In genomic region chr4:111880116-111880515, GRCh38 we compare ENCODE assay signal across 29 cellular contexts.
"Had no signal": no experiment of that assay in that cellular context is flagged by ENCODE, and none has a peak within 500 bp of the region (broad histone marks: within the 10 kb centered on the region; RNA-seq: fewer than 3 reads in every experiment).

No MANE protein-coding gene starts in this region.

- H3K4me1 ChIP-seq: gastroesophageal sphincter, stomach, suprapubic skin, tibial artery had no signal

- H3K4me3 ChIP-seq: gastroesophageal sphincter, ovary, skin epidermis, stomach, suprapubic skin, tibial artery had no signal

- H3K27ac ChIP-seq: gastroesophageal sphincter, neutrophil, ovary, skin epidermis, stomach, suprapubic skin, tibial artery, WERI-Rb-1 had no signal

- H3K36me3 ChIP-seq: gastroesophageal sphincter, neutrophil, ovary, stomach, suprapubic skin, tibial artery, WERI-Rb-1 had no signal

- DNase-seq: activated CD4-positive, alpha-beta memory T cell treated with anti-CD3 and anti-CD28 coated beads for 36 hours; activated CD4-positive, alpha-beta T cell treated with anti-CD3 and anti-CD28 coated beads for 48 hours; activated CD8-positive, alpha-beta memory T cell treated with anti-CD3 and anti-CD28 coated beads, Interleukin-2, amount 50 U/mL, for 4 hours; activated gamma-delta T cell; activated naive CD4-positive, alpha-beta T cell treated with anti-CD3 and anti-CD28 coated beads, Interleukin-2, amount 10 ng/mL, durations not matched to agents 7 days and 5 days; activated naive CD8-positive, alpha-beta T cell treated with anti-CD3 and anti-CD28 coated beads, Interleukin-2, amount 10 ng/mL, durations not matched to agents 7 days and 5 days; activated T-cell treated with anti-CD3 and anti-CD28 coated beads, Interleukin-2, amount 50 U/mL, for 1 hour; amygdala; cortex of kidney; effector memory CD8-positive, alpha-beta T cell; hypothalamus; immature natural killer cell; kidney; left colon; mammary epithelial cell; naive B cell; nephron progenitor cell; ovary; stimulated activated CD4-positive, alpha-beta T cell treated with anti-CD3 and anti-CD28 coated beads, Interleukin-1b, Interleukin-23, amount 100 ng/mL, for 48 hours; stimulated activated naive B cell treated with anti-CD40 and anti-IgM and Interleukin-4, amounts not matched to agents 10 μg/mL and 1 μg/mL and 100 μg/mL, for 72 hours; stomach; T1000; tibial artery; WERI-Rb-1 had no signal

- H3K4me1 Mint-ChIP-seq: activated naive CD4-positive, alpha-beta T cell treated with anti-CD3 and anti-CD28 coated beads, Interleukin-2, amount 10 ng/mL, durations not matched to agents 7 days and 5 days; activated naive CD8-positive, alpha-beta T cell treated with anti-CD3 and anti-CD28 coated beads, Interleukin-2, amount 10 ng/mL, durations not matched to agents 7 days and 5 days; immature natural killer cell; naive B cell; stimulated activated naive B cell treated with anti-CD40 and anti-IgM and Interleukin-4, amounts not matched to agents 10 μg/mL and 1 μg/mL and 100 μg/mL, for 72 hours had no signal

- H3K36me3 Mint-ChIP-seq: activated CD4-positive, alpha-beta memory T cell treated with anti-CD3 and anti-CD28 coated beads for 36 hours; activated naive CD4-positive, alpha-beta T cell treated with anti-CD3 and anti-CD28 coated beads, Interleukin-2, amount 10 ng/mL, durations not matched to agents 7 days and 5 days; activated naive CD8-positive, alpha-beta T cell treated with anti-CD3 and anti-CD28 coated beads, Interleukin-2, amount 10 ng/mL, durations not matched to agents 7 days and 5 days; immature natural killer cell; naive B cell; stimulated activated naive B cell treated with anti-CD40 and anti-IgM and Interleukin-4, amounts not matched to agents 10 μg/mL and 1 μg/mL and 100 μg/mL, for 72 hours had no signal

- H3K27me3 ChIP-seq: gastroesophageal sphincter, neutrophil, ovary, stomach, suprapubic skin, tibial artery had no signal

- H3K4me3 Mint-ChIP-seq: activated CD4-positive, alpha-beta memory T cell treated with anti-CD3 and anti-CD28 coated beads for 36 hours; activated naive CD4-positive, alpha-beta T cell treated with anti-CD3 and anti-CD28 coated beads, Interleukin-2, amount 10 ng/mL, durations not matched to agents 7 days and 5 days; activated naive CD8-positive, alpha-beta T cell treated with anti-CD3 and anti-CD28 coated beads, Interleukin-2, amount 10 ng/mL, durations not matched to agents 7 days and 5 days; effector memory CD8-positive, alpha-beta T cell; immature natural killer cell; naive B cell; nephron progenitor cell; stimulated activated naive B cell treated with anti-CD40 and anti-IgM and Interleukin-4, amounts not matched to agents 10 μg/mL and 1 μg/mL and 100 μg/mL, for 72 hours had no signal

- H3K27ac Mint-ChIP-seq: activated CD4-positive, alpha-beta memory T cell treated with anti-CD3 and anti-CD28 coated beads for 36 hours; activated naive CD4-positive, alpha-beta T cell treated with anti-CD3 and anti-CD28 coated beads, Interleukin-2, amount 10 ng/mL, durations not matched to agents 7 days and 5 days; activated naive CD8-positive, alpha-beta T cell treated with anti-CD3 and anti-CD28 coated beads, Interleukin-2, amount 10 ng/mL, durations not matched to agents 7 days and 5 days; effector memory CD8-positive, alpha-beta T cell; immature natural killer cell; naive B cell; nephron progenitor cell; progenitor cell of endocrine pancreas; stimulated activated naive B cell treated with anti-CD40 and anti-IgM and Interleukin-4, amounts not matched to agents 10 μg/mL and 1 μg/mL and 100 μg/mL, for 72 hours had no signal

- H3K9me3 ChIP-seq: gastroesophageal sphincter, neutrophil, ovary, stomach, suprapubic skin, tibial artery had no signal

- H3K9me3 Mint-ChIP-seq: activated CD4-positive, alpha-beta memory T cell treated with anti-CD3 and anti-CD28 coated beads for 36 hours; activated naive CD4-positive, alpha-beta T cell treated with anti-CD3 and anti-CD28 coated beads, Interleukin-2, amount 10 ng/mL, durations not matched to agents 7 days and 5 days; activated naive CD8-positive, alpha-beta T cell treated with anti-CD3 and anti-CD28 coated beads, Interleukin-2, amount 10 ng/mL, durations not matched to agents 7 days and 5 days; naive B cell; nephron progenitor cell; stimulated activated naive B cell treated with anti-CD40 and anti-IgM and Interleukin-4, amounts not matched to agents 10 μg/mL and 1 μg/mL and 100 μg/mL, for 72 hours had no signal

- H3K27me3 Mint-ChIP-seq: activated CD4-positive, alpha-beta memory T cell treated with anti-CD3 and anti-CD28 coated beads for 36 hours; activated naive CD4-positive, alpha-beta T cell treated with anti-CD3 and anti-CD28 coated beads, Interleukin-2, amount 10 ng/mL, durations not matched to agents 7 days and 5 days; activated naive CD8-positive, alpha-beta T cell treated with anti-CD3 and anti-CD28 coated beads, Interleukin-2, amount 10 ng/mL, durations not matched to agents 7 days and 5 days; effector memory CD8-positive, alpha-beta T cell; progenitor cell of endocrine pancreas had no signal
